ENCODE assay signal across 28 cellular contexts in genomic region chr11:32555885-32556284, GRCh38. TPM values are rescaled to one million over a fixed set of nuclear protein-coding genes. Genes with fewer than 3 reads are reported as not detected.
DNase-seq lines count a peak whose midpoint lies in the region; ATAC-seq, FAIRE-seq and TF ChIP-seq lines count a peak whose summit lies in the region.
"Had no signal": no experiment of that assay in that cellular context is flagged by ENCODE, and none has a peak within 500 bp of the region (broad histone marks: within the 10 kb centered on the region; RNA-seq: fewer than 3 reads in every experiment).

No MANE protein-coding gene starts in this region.

- H3K27me3 ChIP-seq in K562 (ENCODE audit: control insufficient read depth in 2 of 2, insufficient read depth in 2 of 2, low read length in 2 of 2) (no peaks in the 10 kb centered on the region; a peak in 1 of 5 replicates), mesendoderm (ENCODE audit: insufficient read depth, low read length, poor library complexity) (no peaks in the 10 kb centered on the region)
- H3K27me3 ChIP-seq: BE2C, BLaER1 had no signal

- no peak overlapping the region for H3K18ac ChIP-seq in mesendoderm (ENCODE audit: low read length)

- H3K27ac ChIP-seq in K562 (ENCODE audit: extremely low read depth, low read depth, low read length), result no peak overlapping the region
- H3K27ac ChIP-seq in mesendoderm (ENCODE audit: low read depth, low read length), result no peak overlapping the region
- H3K27ac ChIP-seq: BLaER1 had no signal

- TF ChIP-seq RAD21 in K562 (CRISPR knock-in tag; conservative IDR thresholded peaks at IDR 0.05 in 1 of 2, IDR thresholded peaks at IDR 0.05 in 1 of 2), result no peak

- H2AFZ ChIP-seq in K562 (ENCODE audit: low read depth, low read length), result no peak overlapping the region

- peak; percentile 54 for ATAC-seq in K562
- no peak for ATAC-seq in GM19395 (IDR thresholded peaks at IDR 0.05; ENCODE audit: unreplicated experiment)
- no peak for ATAC-seq in stimulated activated naive B cell treated with anti-CD40 and anti-IgM and Interleukin-4, amounts not matched to agents 10 μg/mL and 1 μg/mL and 100 μg/mL, for 72 hours (replicated peaks)
- ATAC-seq: GM12878 had no signal

- no peaks in the 10 kb centered on the region for H3K36me3 Mint-ChIP-seq in nephron progenitor cell (ENCODE audit: low read depth)
- H3K36me3 Mint-ChIP-seq in stimulated activated naive B cell treated with anti-CD40 and anti-IgM and Interleukin-4, amounts not matched to agents 10 μg/mL and 1 μg/mL and 100 μg/mL, for 72 hours, result no peaks in the 10 kb centered on the region
- H3K36me3 Mint-ChIP-seq: CD14-positive monocyte; CD4-positive, alpha-beta memory T cell; CD4-positive, CD25-positive, alpha-beta regulatory T cell; CD8-positive, alpha-beta memory T cell had no signal

- H3K9me3 ChIP-seq in K562 (replicated peaks; ENCODE audit: control insufficient read depth, insufficient read depth, low read depth, low read length), result no peaks in the 10 kb centered on the region
- H3K9me3 ChIP-seq: BE2C had no signal

- H2BK5ac ChIP-seq in mesendoderm (ENCODE audit: low read length), result no peak overlapping the region

- intact Hi-C loops in K562 (cut with micrococcal nuclease), result no loop called here

- no peaks in the 10 kb centered on the region for H3K4me1 ChIP-seq in K562 (replicated peaks in 1 of 2; ENCODE audit: control insufficient read depth in 2 of 2, insufficient read depth in 2 of 2, low read length in 2 of 2)
- no peaks in the 10 kb centered on the region for H3K4me1 ChIP-seq in mesendoderm (ENCODE audit: control insufficient read depth, low read depth, low read length)
- H3K4me1 ChIP-seq: BE2C, BLaER1 had no signal

- no peak for FAIRE-seq in K562 (lab: Jason Lieb, UNC)
- FAIRE-seq: A204.1, GM12878, GM12892, GM18507 had no signal

- H3K4me1 Mint-ChIP-seq in nephron progenitor cell, result peaks cover 33% of the 10 kb centered on the region
- H3K4me1 Mint-ChIP-seq in stimulated activated naive B cell treated with anti-CD40 and anti-IgM and Interleukin-4, amounts not matched to agents 10 μg/mL and 1 μg/mL and 100 μg/mL, for 72 hours, result no peaks in the 10 kb centered on the region
- H3K4me1 Mint-ChIP-seq: CD4-positive, alpha-beta memory T cell; CD4-positive, CD25-positive, alpha-beta regulatory T cell; CD8-positive, alpha-beta memory T cell had no signal

- no peak overlapping the region for H2BK120ac ChIP-seq in mesendoderm (ENCODE audit: low read depth, low read length)

- no peak overlapping the region for H3K56ac ChIP-seq in mesendoderm (ENCODE audit: low read length)

- no peak for DNase-seq in K562 (ENCODE audit: extremely low read depth in 1 of 4, low spot score in 3 of 4)
- peak; percentile 10 for DNase-seq in mesendoderm
- DNase-seq in nephron progenitor cell, result no peak
- no peak for DNase-seq in activated effector memory CD4-positive, alpha-beta T cell treated with anti-CD3 and anti-CD28 coated beads, Interleukin-2, amount 50 U/mL, for 16 hours
- DNase-seq in HuH-7 (ENCODE audit: low spot score), result no peak
- DNase-seq in stimulated activated naive B cell treated with anti-CD40 and anti-IgM and Interleukin-4, amounts not matched to agents 10 μg/mL and 1 μg/mL and 100 μg/mL, for 72 hours, result no peak
- DNase-seq: 8988T; ACHN; BE2C; C1 segment of cervical spinal cord; CD4-positive, alpha-beta memory T cell; CD4-positive, CD25-positive, alpha-beta regulatory T cell; CD8-positive, alpha-beta memory T cell; COR-L47; DMS 273 treated with DMSO at 0.1 percent for 48 hours; DMS153; DMS53; DMS79; DND-41; EL; GDM1 had no signal

- H4K5ac ChIP-seq in mesendoderm (ENCODE audit: low read length), result no peak overlapping the region

- H3K79me2 ChIP-seq in K562 (ENCODE audit: control insufficient read depth, insufficient read depth, low read length) (no peaks in the 10 kb centered on the region), mesendoderm (ENCODE audit: control insufficient read depth, insufficient read depth, low read length) (no peaks in the 10 kb centered on the region)

- no peak overlapping the region for H3K4me3 ChIP-seq in K562
- H3K4me3 ChIP-seq in mesendoderm (ENCODE audit: low read length), result no peak overlapping the region
- H3K4me3 ChIP-seq: BLaER1, GM12878 had no signal

- no peak overlapping the region for H3K4me3 Mint-ChIP-seq in nephron progenitor cell
- no peak overlapping the region for H3K4me3 Mint-ChIP-seq in stimulated activated naive B cell treated with anti-CD40 and anti-IgM and Interleukin-4, amounts not matched to agents 10 μg/mL and 1 μg/mL and 100 μg/mL, for 72 hours
- H3K4me3 Mint-ChIP-seq: CD14-positive monocyte; CD4-positive, alpha-beta memory T cell; CD8-positive, alpha-beta memory T cell had no signal

- TF ChIP-seq EP300 in K562 (IDR thresholded peaks at IDR 0.05; ENCODE audit: low read length), result no peak

- H2BK15ac ChIP-seq in mesendoderm (replicated peaks; ENCODE audit: low read depth), result no peak overlapping the region

- H3K4me2 ChIP-seq in K562 (ENCODE audit: insufficient read depth, low read length), result no peak overlapping the region
- H3K4me2 ChIP-seq in mesendoderm (ENCODE audit: low read length), result no peak overlapping the region
- H3K4me2 ChIP-seq: BLaER1 had no signal

- H3K9me1 ChIP-seq in K562 (ENCODE audit: control insufficient read depth, insufficient read depth, low read length), result no peaks in the 10 kb centered on the region

- H3K4ac ChIP-seq in mesendoderm (ENCODE audit: low read depth, low read length), result no peak overlapping the region

- H3K27ac Mint-ChIP-seq in nephron progenitor cell, result peak overlapping the region; percentile 30
- no peak overlapping the region for H3K27ac Mint-ChIP-seq in stimulated activated naive B cell treated with anti-CD40 and anti-IgM and Interleukin-4, amounts not matched to agents 10 μg/mL and 1 μg/mL and 100 μg/mL, for 72 hours
- H3K27ac Mint-ChIP-seq: CD14-positive monocyte; CD4-positive, alpha-beta memory T cell; CD4-positive, CD25-positive, alpha-beta regulatory T cell; CD8-positive, alpha-beta memory T cell had no signal

- no peaks in the 10 kb centered on the region for H3K27me3 Mint-ChIP-seq in nephron progenitor cell (ENCODE audit: low read depth, poor library complexity)
- H3K27me3 Mint-ChIP-seq in stimulated activated naive B cell treated with anti-CD40 and anti-IgM and Interleukin-4, amounts not matched to agents 10 μg/mL and 1 μg/mL and 100 μg/mL, for 72 hours, result no peaks in the 10 kb centered on the region

- TF ChIP-seq CTCF in K562 (IDR thresholded peaks at IDR 0.05 in 2 of 3, conservative IDR thresholded peaks at IDR 0.05 in 1 of 3; ENCODE audit: insufficient read depth in 2 of 3, low read depth in 1 of 3, low read length in 3 of 3) (no peak), nephron progenitor cell (IDR thresholded peaks at IDR 0.05) (no peak)

- H3K9me3 Mint-ChIP-seq in nephron progenitor cell, result peaks cover 8% of the 10 kb centered on the region
- no peaks in the 10 kb centered on the region for H3K9me3 Mint-ChIP-seq in stimulated activated naive B cell treated with anti-CD40 and anti-IgM and Interleukin-4, amounts not matched to agents 10 μg/mL and 1 μg/mL and 100 μg/mL, for 72 hours
- H3K9me3 Mint-ChIP-seq: CD4-positive, alpha-beta memory T cell; CD8-positive, alpha-beta memory T cell had no signal

- no peaks in the 10 kb centered on the region for H4K20me1 ChIP-seq in K562 (replicated peaks; ENCODE audit: control insufficient read depth, insufficient read depth, low read length)
- H4K20me1 ChIP-seq: BLaER1 had no signal

- in situ Hi-C loops in K562 (cut with MboI), result no loop called here

- H3K9ac ChIP-seq in K562 (ENCODE audit: insufficient read depth in 1 of 2, low read depth in 2 of 2, low read length in 2 of 2), result no peak overlapping the region
- no peak overlapping the region for H3K9ac ChIP-seq in mesendoderm (ENCODE audit: low read length)
- H3K9ac ChIP-seq: BLaER1 had no signal

- 17% methylated on average over 7 of the region's 7 CpGs for WGBS in K562 (ENCODE audit: insufficient coverage, low coverage, missing lambda C conversion rate)
- no CpG with 5 or more reads among the region's 7 CpGs for WGBS in mesendoderm (ENCODE audit: extremely low coverage, insufficient coverage, low lambda C conversion rate)

- no peak overlapping the region for H4K8ac ChIP-seq in mesendoderm (ENCODE audit: low read depth, low read length)

- no peak overlapping the region for H3K23ac ChIP-seq in mesendoderm (ENCODE audit: low read length)

- H3K79me1 ChIP-seq in mesendoderm (ENCODE audit: low read length), result no peaks in the 10 kb centered on the region

- POLR2A ChIA-PET in K562 (lab: Yijun Ruan, JAX), result interaction anchor here (1.3 kb wide), 1 partner anchor 16 kb away, joined by 3 read pairs; no protein-coding TSS in a partner anchor

- no TSS peak for BruUV-seq in K562 (replicated peaks; lab: Mats Ljungman, UMichigan)

- CTCF ChIA-PET in K562 (lab: Yijun Ruan, JAX; ENCODE audit: low intra/inter-chr PET ratio), result no interaction called here

- TF ChIP-seq POLR2A in K562 (conservative IDR thresholded peaks at IDR 0.05), result no peak

- no peaks in the 10 kb centered on the region for H3K36me3 ChIP-seq in K562 (ENCODE audit: control insufficient read depth, insufficient read depth, low read length)
- H3K36me3 ChIP-seq in mesendoderm (ENCODE audit: control insufficient read depth, insufficient read depth, low read length), result no peaks in the 10 kb centered on the region
- H3K36me3 ChIP-seq: BE2C, BLaER1 had no signal

- no peak overlapping the region for H2AK5ac ChIP-seq in mesendoderm (ENCODE audit: low read length)

TF ChIP-seq in K562, 482 proteins besides CTCF, POLR2A, EP300 and RAD21:
- TF ChIP-seq ZNF24 (IDR thresholded peaks at IDR 0.05) (peak; percentile 61; the same call in 1 of the 2 replicates), NFE2L1 (tag; IDR thresholded peaks at IDR 0.05; ENCODE audit: borderline replicate concordance, low read depth) (no peak)

RNA-seq across cellular contexts. Expression of gene EIF3M, which starts 27.7 kb away (rescaled TPM):
- 143 and 240 TPM in 2 replicates for total RNA-seq in K562 (2011; cell fraction: chromatin; rRNA removed; ENCODE audit: low replicate concordance)
- total RNA-seq in K562 (2011; cell fraction: nucleolus; rRNA removed), result 61.9 and 64.3 TPM in 2 replicates
- total RNA-seq in K562 (2011; cell fraction: nucleoplasm; rRNA removed), result 147 and 194 TPM in 2 replicates
- total RNA-seq in K562 (2014; rRNA removed) (685 and 767 TPM in 2 replicates), K562 (2014; rRNA removed; fragmentation: Illumina TruSeq; extraction: Trizol) (1,008 and 1,115 TPM in 2 replicates), K562 (2015; rRNA removed; fragmentation: Illumina TruSeq; extraction: Trizol) (816 and 886 TPM in 2 replicates), K562 (2021) (602 and 621 TPM in 2 replicates)
- polyA plus RNA-seq in K562 (2011; rRNA removed) (784 and 1,058 TPM in 2 replicates), K562 (2014; fragmentation: Illumina TruSeq; extraction: Trizol) (1,041 and 1,279 TPM in 2 replicates), K562 (2014; fragmentation: Nextera tagmentation; extraction: Ambion mirVana) (1,000 to 10,000 TPM; 1,793 to 2,015 TPM), K562 (2014; rRNA removed) (920 and 1,225 TPM in 2 replicates)
- polyA plus RNA-seq in K562 (2011; cell fraction: cytosol; rRNA removed), result 242 and 538 TPM in 2 replicates
- polyA plus RNA-seq in K562 (2011; cell fraction: nucleus; rRNA removed), result 246 and 388 TPM in 2 replicates
- 814 and 865 TPM in 2 replicates for polyA plus RNA-seq in K562 (2012)
- polyA minus RNA-seq in K562 (2011; rRNA and poly(A)+ RNA removed), result 817 and 852 TPM in 2 replicates
- 219 and 325 TPM in 2 replicates for polyA minus RNA-seq in K562 (2011; cell fraction: cytosol; rRNA and poly(A)+ RNA removed)
- polyA minus RNA-seq in K562 (2011; cell fraction: nucleus; rRNA and poly(A)+ RNA removed), result 56.5 and 107 TPM in 2 replicates
- 577 TPM for polyA plus RNA-seq in mesendoderm (2013, experiment 1 of 2)
- polyA plus RNA-seq in mesendoderm (2013, experiment 2 of 2), result 572 TPM
